ENCODE assay signal across 8 cellular contexts in genomic region chr15:40906947-40907802, GRCh38. TPM values are rescaled to one million over a fixed set of nuclear protein-coding genes. Genes with fewer than 3 reads are reported as not detected.
A peak's percentile ranks its signal among the peaks of the same experiment; 100 is the strongest.
DNase-seq lines count a peak whose midpoint lies in the region; ATAC-seq and TF ChIP-seq lines count a peak whose summit lies in the region.

No MANE protein-coding gene starts in this region.

- DNase-seq in AG04449 (ENCODE audit: low read depth, low spot score) (no peak), GM23248 (peak; percentile 44), spleen (peak; percentile 91)

- H3K9me3 ChIP-seq in GM23248 (ENCODE audit: low read depth) = no peaks in the 10 kb centered on the region
- H3K9me3 ChIP-seq in spleen = no peaks in the 10 kb centered on the region

- peaks cover 24% of the 10 kb centered on the region for H3K4me1 ChIP-seq in GM23248 (ENCODE audit: insufficient read depth)
- peaks cover 45 to 93% (median 78%) of the 10 kb centered on the region in 6 donors for H3K4me1 ChIP-seq in spleen

- no peaks in the 10 kb centered on the region for H4K20me1 ChIP-seq in GM23248 (ENCODE audit: insufficient read depth)

- H3K36me3 ChIP-seq in GM23248 (ENCODE audit: low read depth) = no peaks in the 10 kb centered on the region; the same call in 1 of the 2 replicates
- peaks cover 0 to 26% (median 15%) of the 10 kb centered on the region in 6 donors for H3K36me3 ChIP-seq in spleen

- intact Hi-C loops in spleen (cut with DNase I; ENCODE audit: low total_unique reads) = loop anchor here (5.0 to 10.0 kb wide), 2 partner anchors 35 to 208 kb away; partner anchors contain the start of gene INO80

- ATAC-seq in HG03565 (IDR thresholded peaks at IDR 0.05; ENCODE audit: unreplicated experiment) (no peak), HG03521 (IDR thresholded peaks at IDR 0.05; ENCODE audit: unreplicated experiment) (no peak)

- POLR2A ChIA-PET in AG04449 (lab: Yijun Ruan, JAX) = interaction anchor here (0.9 kb wide), 1 partner anchor 34 kb away, joined by 3 read pairs; no protein-coding TSS in a partner anchor

- no peak for TF ChIP-seq CTCF in AG04449 (IDR thresholded peaks at IDR 0.05; ENCODE audit: insufficient read depth, low read length, missing control alignments)
- no peak for TF ChIP-seq CTCF in spleen (IDR thresholded peaks at IDR 0.05 in 8 of 11, conservative IDR thresholded peaks at IDR 0.05 in 3 of 11)

- H3K27ac ChIP-seq in GM23248 = peak overlapping the region; percentile 75
- H3K27ac ChIP-seq in angular gyrus (ENCODE audit: low read depth, low read length) = peak overlapping the region; percentile 17
- H3K27ac ChIP-seq in spleen = peak overlapping the region; percentile 92 to 97 (median 92)

- in situ Hi-C loops in GM23248 (cut with MboI) = loop anchor here (10.0 kb wide), 1 partner anchor 118 kb away; no protein-coding TSS in a partner anchor

- H3F3A ChIP-seq in GM23248 (ENCODE audit: insufficient read depth) = peaks cover 28% of the 10 kb centered on the region

- peak overlapping the region; percentile 41 for H3K4me3 ChIP-seq in AG04449 (ENCODE audit: low read depth, low read length)
- H3K4me3 ChIP-seq in GM23248 = peak overlapping the region; percentile 63
- peak overlapping the region; percentile 10 for H3K4me3 ChIP-seq in iPS-11a (ENCODE audit: low read depth, low read length)
- H3K4me3 ChIP-seq in spleen = peak overlapping the region; percentile 46 to 77 (median 51)

- no peaks in the 10 kb centered on the region for H3K27me3 ChIP-seq in GM23248 (replicated peaks; ENCODE audit: insufficient read depth)
- H3K27me3 ChIP-seq in spleen (replicated peaks in 1 of 7) = no peaks in the 10 kb centered on the region

- CTCF ChIA-PET in AG04449 (lab: Yijun Ruan, JAX) = interaction anchor here (0.5 to 20.5 kb wide), 24 partner anchors 10 to 425 kb away, joined by 3 to 498 read pairs (median 8); partner anchors contain the start of genes CHAC1, DLL4, NUSAP1 and OIP5

- peak overlapping the region; percentile 79 for H3K4me2 ChIP-seq in GM23248 (ENCODE audit: unreplicated experiment)

- peak overlapping the region; percentile 49 for H2AFZ ChIP-seq in GM23248

- no peaks in the 10 kb centered on the region for H3K79me2 ChIP-seq in GM23248 (ENCODE audit: insufficient read depth)

- no peaks in the 10 kb centered on the region for H3K9me2 ChIP-seq in GM23248 (ENCODE audit: insufficient read depth)

- no peak for TF ChIP-seq POLR2A in spleen (IDR thresholded peaks at IDR 0.05)

- WGBS in GM23248 (ENCODE audit: low coverage in 1 of 2, low lambda C conversion rate in 2 of 2, missing lambda C conversion rate in 2 of 2), 2 experiments = 32 to 33% methylated on average over 20 to 23 of the region's 23 CpGs
- 7 to 12% (median 8%) methylated on average over 16 to 23 of the region's 23 CpGs for WGBS in spleen, 5 donors

- peak overlapping the region; percentile 72 for H3K9ac ChIP-seq in GM23248

TF ChIP-seq in PFSK-1, 5 proteins besides CTCF, POLR2A, EP300 and RAD21:
- TF ChIP-seq REST (IDR thresholded peaks at IDR 0.05; ENCODE audit: insufficient read depth in 1 of 2, low read depth in 2 of 2, low read length in 2 of 2) (peak in 1 of 2 experiments; percentile 12; a peak in 1 of 4 replicates), POLR2AphosphoS5 (IDR thresholded peaks at IDR 0.05; ENCODE audit: low read depth, low read length) (no peak), SIN3A (IDR thresholded peaks at IDR 0.05; ENCODE audit: borderline replicate concordance, insufficient read depth, low read length) (peak; percentile 86; the same call in 1 of the 2 replicates)

RNA-seq across cellular contexts. Expression of gene VPS18, which starts 12.9 kb away (rescaled TPM):
- 30.4 and 32.7 TPM in 2 replicates for total RNA-seq in GM23248 (2014; rRNA removed; shearing (Covaris generic))
- polyA plus RNA-seq in GM23248 (2016; fragmentation: Nextera tagmentation; extraction: Ambion mirVana) (15.8 and 16.4 TPM in 2 replicates), spleen (10 to 100 TPM in 1 of 3 donors, 1 to 10 TPM in 2; 7.2 to 15.8 (median 7.4) TPM)
- polyA plus RNA-seq in PFSK-1 (2012; ENCODE audit: insufficient read length, low read depth) = 32.1 TPM
- total RNA-seq in spleen = 10 to 100 TPM; 18.6 to 29.1 (median 25.3) TPM

RNA-seq across cellular contexts. Expression of gene DLL4, which starts 22.0 kb away (rescaled TPM):
- not detected in 2 replicates for total RNA-seq in GM23248 (2014; rRNA removed; shearing (Covaris generic))
- not detected in 2 replicates for polyA plus RNA-seq in GM23248 (2016; fragmentation: Nextera tagmentation; extraction: Ambion mirVana)
- polyA plus RNA-seq in PFSK-1 (2012; ENCODE audit: insufficient read length, low read depth) = 56.2 TPM
- total RNA-seq in spleen = 10 to 100 TPM in 5 of 7 donors, 1 to 10 TPM in 2; 7.6 to 26.3 (median 11.0) TPM
- 1 to 10 TPM; 1.2 to 5.0 (median 2.3) TPM for polyA plus RNA-seq in spleen

RNA-seq across cellular contexts. Expression of gene RHOV, which starts 33.1 kb away (rescaled TPM):
- not detected in 2 replicates for total RNA-seq in GM23248 (2014; rRNA removed; shearing (Covaris generic))
- not detected in 2 replicates for polyA plus RNA-seq in GM23248 (2016; fragmentation: Nextera tagmentation; extraction: Ambion mirVana)
- 0.97 TPM for polyA plus RNA-seq in PFSK-1 (2012; ENCODE audit: insufficient read length, low read depth)
- not detected for total RNA-seq in spleen
- polyA plus RNA-seq in spleen = under 1 TPM in 2 of 3 donors, not detected in 1; 0.06 to 0.19 TPM

RNA-seq across cellular contexts. Expression of gene CHAC1, which starts 46.1 kb away (rescaled TPM):
- total RNA-seq in GM23248 (2014; rRNA removed; shearing (Covaris generic)) = 65.8 and 74.4 TPM in 2 replicates
- polyA plus RNA-seq in GM23248 (2016; fragmentation: Nextera tagmentation; extraction: Ambion mirVana) = 43.8 and 47.2 TPM in 2 replicates
- 437 TPM for polyA plus RNA-seq in PFSK-1 (2012; ENCODE audit: insufficient read length, low read depth)
- 1 to 10 TPM in 6 of 7 donors, under 1 TPM in 1; 0.92 to 5.5 (median 1.7) TPM for total RNA-seq in spleen
- polyA plus RNA-seq in spleen = 1 to 10 TPM in 2 of 3 donors, under 1 TPM in 1; 0.39 to 1.5 (median 1.1) TPM

Comparison
In these comparisons a context has a peak if more than half of its experiments do, and no peak if none do; other contexts are left out.
1. H3K4me3 ChIP-seq: peak in every context shown above with its lines; median percentile 63 in GM23248; 51 in spleen; 41 in AG04449; 10 in iPS-11a.
2. H3K27ac ChIP-seq: peak in every context shown above with its lines; median percentile 92 in spleen; 75 in GM23248; 17 in angular gyrus.